19 cellular contexts compared by ENCODE assay signal in the genomic region with DNA sequence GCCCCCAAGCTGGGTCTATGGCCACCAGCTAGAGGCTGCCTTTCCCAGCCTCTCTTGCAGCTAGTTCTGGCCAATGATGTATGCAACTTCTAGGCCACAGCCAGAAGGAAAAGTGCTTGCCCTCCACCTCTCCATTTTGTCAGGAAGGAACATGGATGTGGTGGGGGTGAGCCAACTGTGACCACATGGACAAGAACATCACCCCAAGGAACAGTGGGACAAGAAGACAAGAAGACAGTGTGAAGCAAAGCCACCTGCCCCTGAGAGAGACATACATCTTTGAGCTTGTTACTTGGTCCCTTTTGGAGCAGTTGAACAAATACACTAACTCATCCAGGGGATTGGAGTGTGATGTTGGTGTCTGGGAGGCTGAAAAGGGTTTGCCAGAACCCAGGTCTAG.
DNase-seq lines count a peak whose midpoint lies in the region; ATAC-seq, FAIRE-seq and TF ChIP-seq lines count a peak whose summit lies in the region.
"Had no signal": no experiment of that assay in that cellular context is flagged by ENCODE, and none has a peak within 500 bp of the region (broad histone marks: within the 10 kb centered on the region; RNA-seq: fewer than 3 reads in every experiment).

No MANE protein-coding gene starts in this region.

- no peak overlapping the region for H3K27ac Mint-ChIP-seq in activated naive CD4-positive, alpha-beta T cell treated with anti-CD3 and anti-CD28 coated beads for 36 hours
- peak overlapping the region in 1 of 2 donors; percentile 77 for H3K27ac Mint-ChIP-seq in activated naive CD4-positive, alpha-beta T cell treated with anti-CD3 and anti-CD28 coated beads, Interleukin-2, amount 50 U/mL, for 72 hours
- no peak overlapping the region for H3K27ac Mint-ChIP-seq in endodermal cell
- no peak overlapping the region for H3K27ac Mint-ChIP-seq in activated T-helper 2 cell treated with anti-CD3 and anti-CD28 coated beads, Interferon-gamma antibody, Interleukin-2, Interleukin-4, amounts not matched to agents 10 μg/mL and 5 μg/mL and 100 μg/mL, durations not matched to agents 14 hours and 24 hours and 36 hours
- H3K27ac Mint-ChIP-seq in CD8-positive, alpha-beta memory T cell = peak overlapping the region in 1 of 8 donors; percentile 80
- H3K27ac Mint-ChIP-seq: B cell had no signal

- H3K27me3 ChIP-seq in endodermal cell (ENCODE audit: control insufficient read depth, insufficient read depth, low read length, poor library complexity, severe bottlenecking) (no peaks in the 10 kb centered on the region), stomach (no peaks in the 10 kb centered on the region)
- H3K27me3 ChIP-seq in CD8-positive, alpha-beta memory T cell (ENCODE audit: insufficient read depth, low read length, poor library complexity, severe bottlenecking) = no peaks in the 10 kb centered on the region

- H3K36me3 ChIP-seq in endodermal cell (ENCODE audit: control insufficient read depth, insufficient read depth, low read length) (no peaks in the 10 kb centered on the region), stomach (no peaks in the 10 kb centered on the region)
- H3K36me3 ChIP-seq in CD8-positive, alpha-beta memory T cell (ENCODE audit: insufficient read depth, low read length) = no peaks in the 10 kb centered on the region

- no peaks in the 10 kb centered on the region for H3K27me3 Mint-ChIP-seq in activated naive CD4-positive, alpha-beta T cell treated with anti-CD3 and anti-CD28 coated beads for 36 hours (ENCODE audit: low read depth)
- peaks cover 8% of the 10 kb centered on the region for H3K27me3 Mint-ChIP-seq in endodermal cell (ENCODE audit: insufficient read depth)
- no peaks in the 10 kb centered on the region for H3K27me3 Mint-ChIP-seq in activated T-helper 2 cell treated with anti-CD3 and anti-CD28 coated beads, Interferon-gamma antibody, Interleukin-2, Interleukin-4, amounts not matched to agents 10 μg/mL and 5 μg/mL and 100 μg/mL, durations not matched to agents 14 hours and 24 hours and 36 hours (ENCODE audit: low read depth)
- H3K27me3 Mint-ChIP-seq in CD8-positive, alpha-beta memory T cell = no peaks in the 10 kb centered on the region
- H3K27me3 Mint-ChIP-seq: B cell; CD4-positive, alpha-beta memory T cell had no signal

- no peak for TF ChIP-seq CTCF in endodermal cell (conservative IDR thresholded peaks at IDR 0.05)
- no peak for TF ChIP-seq CTCF in stomach (IDR thresholded peaks at IDR 0.05)

- H3K9me3 ChIP-seq in endodermal cell (ENCODE audit: control insufficient read depth, low read length) = no peaks in the 10 kb centered on the region
- peaks cover 0 to 8% (median 0%) of the 10 kb centered on the region in 4 donors for H3K9me3 ChIP-seq in stomach
- no peaks in the 10 kb centered on the region for H3K9me3 ChIP-seq in CD8-positive, alpha-beta memory T cell (ENCODE audit: low read length)

- H3K9me3 Mint-ChIP-seq in activated naive CD4-positive, alpha-beta T cell treated with anti-CD3 and anti-CD28 coated beads for 36 hours = no peaks in the 10 kb centered on the region
- H3K9me3 Mint-ChIP-seq in activated naive CD4-positive, alpha-beta T cell treated with anti-CD3 and anti-CD28 coated beads, Interleukin-2, amount 50 U/mL, for 72 hours = no peaks in the 10 kb centered on the region
- no peaks in the 10 kb centered on the region for H3K9me3 Mint-ChIP-seq in endodermal cell
- H3K9me3 Mint-ChIP-seq in activated T-helper 2 cell treated with anti-CD3 and anti-CD28 coated beads, Interferon-gamma antibody, Interleukin-2, Interleukin-4, amounts not matched to agents 10 μg/mL and 5 μg/mL and 100 μg/mL, durations not matched to agents 14 hours and 24 hours and 36 hours = no peaks in the 10 kb centered on the region
- no peaks in the 10 kb centered on the region for H3K9me3 Mint-ChIP-seq in CD8-positive, alpha-beta memory T cell

- ATAC-seq in activated naive CD4-positive, alpha-beta T cell treated with anti-CD3 and anti-CD28 coated beads, Interleukin-2, amount 50 U/mL, for 72 hours = no peak
- ATAC-seq: HCT116 had no signal

- H3K4me3 ChIP-seq in endodermal cell (ENCODE audit: low read length) (no peak overlapping the region), stomach (no peak overlapping the region)
- no peak overlapping the region for H3K4me3 ChIP-seq in CD8-positive, alpha-beta memory T cell (ENCODE audit: low read length)

- peak; percentile 3 for DNase-seq in activated naive CD4-positive, alpha-beta T cell treated with anti-CD3 and anti-CD28 coated beads for 36 hours
- no peak for DNase-seq in activated naive CD4-positive, alpha-beta T cell treated with anti-CD3 and anti-CD28 coated beads, Interleukin-2, amount 50 U/mL, for 72 hours (ENCODE audit: low spot score in 2 of 2)
- DNase-seq in GM18507 (ENCODE audit: extremely low spot score, insufficient read length, low read depth) = no peak
- peak; percentile 13 for DNase-seq in endodermal cell
- DNase-seq in stomach = peak; percentile 9
- DNase-seq in activated T-helper 2 cell treated with anti-CD3 and anti-CD28 coated beads, Interferon-gamma antibody, Interleukin-2, Interleukin-4, amounts not matched to agents 10 μg/mL and 5 μg/mL and 100 μg/mL, durations not matched to agents 14 hours and 24 hours and 36 hours (ENCODE audit: low spot score) = no peak
- no peak for DNase-seq in CD8-positive, alpha-beta memory T cell
- no peak for DNase-seq in amygdala (lab: John Stamatoyannopoulos, UW)
- DNase-seq: ACHN; CD4-positive, alpha-beta memory T cell; COR-L47; DMS153; DMS79 treated with DMSO at 0.1 percent for 48 hours; GDM1 had no signal

- intact Hi-C loops in activated naive CD4-positive, alpha-beta T cell treated with anti-CD3 and anti-CD28 coated beads for 36 hours (cut with micrococcal nuclease) = no loop called here
- intact Hi-C loops in stomach (cut with DNase I; ENCODE audit: low total_unique reads) = no loop called here
- intact Hi-C loops in activated T-helper 2 cell treated with anti-CD3 and anti-CD28 coated beads, Interferon-gamma antibody, Interleukin-2, Interleukin-4, amounts not matched to agents 10 μg/mL and 5 μg/mL and 100 μg/mL, durations not matched to agents 14 hours and 24 hours and 36 hours (cut with micrococcal nuclease) = no loop called here

- H3K36me3 Mint-ChIP-seq in activated naive CD4-positive, alpha-beta T cell treated with anti-CD3 and anti-CD28 coated beads for 36 hours (ENCODE audit: low read depth) = peaks cover 44% of the 10 kb centered on the region
- H3K36me3 Mint-ChIP-seq in activated naive CD4-positive, alpha-beta T cell treated with anti-CD3 and anti-CD28 coated beads, Interleukin-2, amount 50 U/mL, for 72 hours = peaks cover 19 to 43% of the 10 kb centered on the region in 2 donors
- H3K36me3 Mint-ChIP-seq in endodermal cell (ENCODE audit: low read depth) = no peaks in the 10 kb centered on the region
- peaks cover 69% of the 10 kb centered on the region for H3K36me3 Mint-ChIP-seq in activated T-helper 2 cell treated with anti-CD3 and anti-CD28 coated beads, Interferon-gamma antibody, Interleukin-2, Interleukin-4, amounts not matched to agents 10 μg/mL and 5 μg/mL and 100 μg/mL, durations not matched to agents 14 hours and 24 hours and 36 hours (ENCODE audit: low read depth)
- H3K36me3 Mint-ChIP-seq in CD8-positive, alpha-beta memory T cell = peaks cover 5 to 7% (median 7%) of the 10 kb centered on the region in 3 donors

- H3K4me1 ChIP-seq in endodermal cell (ENCODE audit: control insufficient read depth, insufficient read depth, low read length) = no peaks in the 10 kb centered on the region
- H3K4me1 ChIP-seq in stomach = no peaks in the 10 kb centered on the region
- no peaks in the 10 kb centered on the region for H3K4me1 ChIP-seq in CD8-positive, alpha-beta memory T cell (ENCODE audit: insufficient read depth, low read length)

- no peak overlapping the region for H3K4me3 Mint-ChIP-seq in activated naive CD4-positive, alpha-beta T cell treated with anti-CD3 and anti-CD28 coated beads for 36 hours
- H3K4me3 Mint-ChIP-seq in endodermal cell = no peak overlapping the region
- H3K4me3 Mint-ChIP-seq in activated T-helper 2 cell treated with anti-CD3 and anti-CD28 coated beads, Interferon-gamma antibody, Interleukin-2, Interleukin-4, amounts not matched to agents 10 μg/mL and 5 μg/mL and 100 μg/mL, durations not matched to agents 14 hours and 24 hours and 36 hours (ENCODE audit: low read depth) = no peak overlapping the region
- H3K4me3 Mint-ChIP-seq in CD8-positive, alpha-beta memory T cell = no peak overlapping the region
- H3K4me3 Mint-ChIP-seq: B cell; CD4-positive, alpha-beta memory T cell had no signal

- peaks cover 12% of the 10 kb centered on the region for H3K4me1 Mint-ChIP-seq in activated naive CD4-positive, alpha-beta T cell treated with anti-CD3 and anti-CD28 coated beads for 36 hours (ENCODE audit: low read depth)
- H3K4me1 Mint-ChIP-seq in endodermal cell = no peaks in the 10 kb centered on the region
- H3K4me1 Mint-ChIP-seq in activated T-helper 2 cell treated with anti-CD3 and anti-CD28 coated beads, Interferon-gamma antibody, Interleukin-2, Interleukin-4, amounts not matched to agents 10 μg/mL and 5 μg/mL and 100 μg/mL, durations not matched to agents 14 hours and 24 hours and 36 hours (ENCODE audit: low read depth) = peaks cover 12% of the 10 kb centered on the region
- H3K4me1 Mint-ChIP-seq in CD8-positive, alpha-beta memory T cell = no peaks in the 10 kb centered on the region
- H3K4me1 Mint-ChIP-seq: B cell had no signal

- TF ChIP-seq EP300 in stomach (IDR thresholded peaks at IDR 0.05) = no peak

- peak; percentile 12 for FAIRE-seq in GM18507 (lab: Jason Lieb, UNC)
- FAIRE-seq: D721Med had no signal

- H3K9ac ChIP-seq in endodermal cell (ENCODE audit: extremely low read depth, low read length, poor library complexity, severe bottlenecking) = no peak overlapping the region

- TF ChIP-seq POLR2A in stomach (IDR thresholded peaks at IDR 0.05) = no peak

- H3K27ac ChIP-seq in endodermal cell (ENCODE audit: low read depth, low read length) (no peak overlapping the region), stomach (no peak overlapping the region)
- H3K27ac ChIP-seq in CD8-positive, alpha-beta memory T cell (ENCODE audit: low read depth, low read length) = no peak overlapping the region
- H3K27ac ChIP-seq: C4-2B, HL-60 had no signal

- POLR2A ChIA-PET in CD8-positive, alpha-beta memory T cell (lab: Charles Lee) = no interaction called here

- CTCF ChIA-PET in activated naive CD4-positive, alpha-beta T cell treated with anti-CD3 and anti-CD28 coated beads for 36 hours (lab: Charles Lee) = interaction anchor here (1.3 kb wide), 1 partner anchor 222 kb away, joined by 3 read pairs; no protein-coding TSS in a partner anchor
- CTCF ChIA-PET in CD8-positive, alpha-beta memory T cell (lab: Charles Lee) = interaction anchor here (1.2 kb wide), 1 partner anchor 30 kb away, joined by 4 read pairs; no protein-coding TSS in a partner anchor

Comparison
In these comparisons a context has a peak if more than half of its experiments do, and no peak if none do; other contexts are left out.
1. DNase-seq: peak in activated naive CD4-positive, alpha-beta T cell treated with anti-CD3 and anti-CD28 coated beads for 36 hours (single experiment), endodermal cell (single experiment) and stomach (single experiment); none in activated naive CD4-positive, alpha-beta T cell treated with anti-CD3 and anti-CD28 coated beads, Interleukin-2, amount 50 U/mL, for 72 hours (0 of 2), GM18507 (single experiment), activated T-helper 2 cell treated with anti-CD3 and anti-CD28 coated beads, Interferon-gamma antibody, Interleukin-2, Interleukin-4, amounts not matched to agents 10 μg/mL and 5 μg/mL and 100 μg/mL, durations not matched to agents 14 hours and 24 hours and 36 hours (single experiment), CD8-positive, alpha-beta memory T cell (0 of 5) and amygdala (0 of 56).